8 cellular contexts compared by ENCODE assay signal in genomic region chr15:69059170-69059943, GRCh38. TPM values are rescaled to one million over a fixed set of nuclear protein-coding genes. Genes with fewer than 3 reads are reported as not detected.
DNase-seq lines count a peak whose midpoint lies in the region; ATAC-seq and TF ChIP-seq lines count a peak whose summit lies in the region.

No MANE protein-coding gene starts in this region.

- 28 to 30% methylated on average over 12 to 13 of the region's 19 CpGs for WGBS in gastroesophageal sphincter (ENCODE audit: low coverage in 1 of 2), 2 donors
- WGBS in trophoblast cell (ENCODE audit: extremely low coverage, insufficient coverage, insufficient read length): no CpG with 5 or more reads among the region's 19 CpGs
- 43 to 93% methylated on average over 5 to 19 of the region's 19 CpGs for WGBS in transverse colon (ENCODE audit: low coverage in 1 of 2), 2 donors

- H2AK5ac ChIP-seq in trophoblast cell (ENCODE audit: low read length): no peak overlapping the region

- TF ChIP-seq EP300 in gastroesophageal sphincter (IDR thresholded peaks at IDR 0.05): no peak
- no peak for TF ChIP-seq EP300 in transverse colon (IDR thresholded peaks at IDR 0.05; ENCODE audit: low read depth)

- no peaks in the 10 kb centered on the region for H3K79me2 ChIP-seq in trophoblast cell (ENCODE audit: control insufficient read depth, insufficient read depth, low read length, poor library complexity)

- no peak overlapping the region for H2AFZ ChIP-seq in trophoblast cell (ENCODE audit: insufficient read depth, low read length, poor library complexity)

- H3K4me3 ChIP-seq in gastroesophageal sphincter (no peak overlapping the region), trophoblast cell (ENCODE audit: low read depth, low read length) (no peak overlapping the region), transverse colon (no peak overlapping the region)

- no peaks in the 10 kb centered on the region for H3K79me1 ChIP-seq in trophoblast cell (ENCODE audit: low read length)

- peak overlapping the region; percentile 4 for H4K91ac ChIP-seq in trophoblast cell (ENCODE audit: low read depth, low read length)

- peak; percentile 65 for ATAC-seq in gastroesophageal sphincter

- H3K9me3 ChIP-seq in gastroesophageal sphincter (no peaks in the 10 kb centered on the region), trophoblast cell (ENCODE audit: insufficient read depth, low read depth, low read length) (no peaks in the 10 kb centered on the region), transverse colon (no peaks in the 10 kb centered on the region)

- H3K18ac ChIP-seq in trophoblast cell (ENCODE audit: low read length): no peak overlapping the region

- peak; percentile 87 for DNase-seq in Daoy (ENCODE audit: low read depth)
- DNase-seq in NAMALWA (ENCODE audit: low spot score): peak; percentile 86
- peak; percentile 94 for DNase-seq in SK-MEL-5 (ENCODE audit: low read depth, low spot score)
- peak; percentile 42 for DNase-seq in activated gamma-delta T cell treated with anti-CD3 and anti-CD28 coated beads, Interleukin-2, amount 50 U/mL, for 16 hours (ENCODE audit: low read depth)
- peak; percentile 72 to 94 for DNase-seq in trophoblast cell
- peak; percentile 89 for DNase-seq in transverse colon
- DNase-seq in cortex of kidney (lab: John Stamatoyannopoulos, UW): no peak

- H3K23ac ChIP-seq in trophoblast cell (ENCODE audit: low read length): no peak overlapping the region

- no peak for TF ChIP-seq POLR2A in gastroesophageal sphincter (IDR thresholded peaks at IDR 0.05)
- TF ChIP-seq POLR2A in transverse colon (IDR thresholded peaks at IDR 0.05): no peak

- no peak overlapping the region for H2BK5ac ChIP-seq in trophoblast cell (ENCODE audit: low read depth, low read length, poor library complexity)

- H4K8ac ChIP-seq in trophoblast cell (ENCODE audit: low read depth, low read length): no peak overlapping the region

- no peak overlapping the region for H3K4ac ChIP-seq in trophoblast cell (ENCODE audit: low read depth, low read length)

- no peak overlapping the region for H3K9ac ChIP-seq in trophoblast cell (ENCODE audit: low read length)

- no peak overlapping the region for H4K12ac ChIP-seq in trophoblast cell (ENCODE audit: low read depth, low read length)

- TF ChIP-seq CTCF in gastroesophageal sphincter (IDR thresholded peaks at IDR 0.05) (peak; percentile 58 to 90 (median 84)), transverse colon (IDR thresholded peaks at IDR 0.05) (peak; percentile 85 to 96 (median 88))

- intact Hi-C loops in transverse colon (cut with DNase I; ENCODE audit: low total_unique reads): loop anchor here (5.0 kb wide), 1 partner anchor 333 kb away; no protein-coding TSS in a partner anchor

- H2BK12ac ChIP-seq in trophoblast cell (ENCODE audit: low read length): no peak overlapping the region

- H3K27ac ChIP-seq in gastroesophageal sphincter (no peak overlapping the region), trophoblast cell (ENCODE audit: low read depth, low read length) (no peak overlapping the region), transverse colon (no peak overlapping the region)

- H3K36me3 ChIP-seq in gastroesophageal sphincter: no peaks in the 10 kb centered on the region
- no peaks in the 10 kb centered on the region for H3K36me3 ChIP-seq in trophoblast cell (ENCODE audit: control insufficient read depth in 1 of 2, insufficient read depth in 2 of 2, low read length in 2 of 2)
- H3K36me3 ChIP-seq in transverse colon: no peaks in the 10 kb centered on the region

- in situ Hi-C loops in SK-MEL-5 (cut with HindIII; ENCODE audit: low pct_unique_long_range_greater_than_20kb, low sequenced_read_pairs): loop anchor here (25.0 kb wide), 1 partner anchor 178 kb away; no protein-coding TSS in a partner anchor
- in situ Hi-C loops in transverse colon (cut with MboI; ENCODE audit: low pct_ligation_motif_present in 1 of 4, low pct_unique_long_range_greater_than_20kb in 1 of 4, low sequenced_read_pairs in 3 of 4): loop anchor here in 3 of 4 donors (10.0 to 25.0 kb wide), 3 partner anchors 203 to 345 kb away; no protein-coding TSS in a partner anchor

- H3K27me3 ChIP-seq in gastroesophageal sphincter (peaks cover 40% of the 10 kb centered on the region), trophoblast cell (ENCODE audit: insufficient read depth, low read length) (no peaks in the 10 kb centered on the region), transverse colon (peaks cover 15% of the 10 kb centered on the region)

- no peak overlapping the region for H3K4me2 ChIP-seq in trophoblast cell (ENCODE audit: low read length)

- H2BK120ac ChIP-seq in trophoblast cell (ENCODE audit: insufficient read depth, low read length, poor library complexity): no peak overlapping the region

- H3K4me1 ChIP-seq in gastroesophageal sphincter (peaks cover 0 to 10% (median 0%) of the 10 kb centered on the region in 3 donors), trophoblast cell (ENCODE audit: control insufficient read depth in 1 of 2, insufficient read depth in 2 of 2, low read length in 2 of 2) (peaks cover 0 to 2% of the 10 kb centered on the region in 2 experiments), transverse colon (peaks cover 0 to 21% (median 9%) of the 10 kb centered on the region in 4 donors)

- no peak overlapping the region for H3K14ac ChIP-seq in trophoblast cell (ENCODE audit: low read length)

RNA-seq across cellular contexts. Expression of gene NOX5, which starts 44.9 kb away (rescaled TPM):
- not detected in 2 replicates for total RNA-seq in Daoy (2014; rRNA removed; shearing (Covaris generic))
- total RNA-seq in SK-MEL-5 (2014; rRNA removed; shearing (Covaris generic)): 4.0 TPM in 2 replicates
- polyA plus RNA-seq in SK-MEL-5 (2015; cell fraction: cytosol; rRNA removed): 2.7 and 4.0 TPM in 2 replicates
- polyA plus RNA-seq in SK-MEL-5 (2015; cell fraction: nucleus; rRNA removed): 13.5 and 21.5 TPM in 2 replicates
- total RNA-seq in gastroesophageal sphincter: under 1 TPM in 2 of 4 donors, not detected in 2; 0.12 to 0.54 TPM
- 0.03 and 0.08 TPM in 2 replicates for polyA plus RNA-seq in trophoblast cell (2013)
- under 1 TPM in 1 of 4 donors, not detected in 3; 0.27 TPM for total RNA-seq in transverse colon
